In the genomic region with DNA sequence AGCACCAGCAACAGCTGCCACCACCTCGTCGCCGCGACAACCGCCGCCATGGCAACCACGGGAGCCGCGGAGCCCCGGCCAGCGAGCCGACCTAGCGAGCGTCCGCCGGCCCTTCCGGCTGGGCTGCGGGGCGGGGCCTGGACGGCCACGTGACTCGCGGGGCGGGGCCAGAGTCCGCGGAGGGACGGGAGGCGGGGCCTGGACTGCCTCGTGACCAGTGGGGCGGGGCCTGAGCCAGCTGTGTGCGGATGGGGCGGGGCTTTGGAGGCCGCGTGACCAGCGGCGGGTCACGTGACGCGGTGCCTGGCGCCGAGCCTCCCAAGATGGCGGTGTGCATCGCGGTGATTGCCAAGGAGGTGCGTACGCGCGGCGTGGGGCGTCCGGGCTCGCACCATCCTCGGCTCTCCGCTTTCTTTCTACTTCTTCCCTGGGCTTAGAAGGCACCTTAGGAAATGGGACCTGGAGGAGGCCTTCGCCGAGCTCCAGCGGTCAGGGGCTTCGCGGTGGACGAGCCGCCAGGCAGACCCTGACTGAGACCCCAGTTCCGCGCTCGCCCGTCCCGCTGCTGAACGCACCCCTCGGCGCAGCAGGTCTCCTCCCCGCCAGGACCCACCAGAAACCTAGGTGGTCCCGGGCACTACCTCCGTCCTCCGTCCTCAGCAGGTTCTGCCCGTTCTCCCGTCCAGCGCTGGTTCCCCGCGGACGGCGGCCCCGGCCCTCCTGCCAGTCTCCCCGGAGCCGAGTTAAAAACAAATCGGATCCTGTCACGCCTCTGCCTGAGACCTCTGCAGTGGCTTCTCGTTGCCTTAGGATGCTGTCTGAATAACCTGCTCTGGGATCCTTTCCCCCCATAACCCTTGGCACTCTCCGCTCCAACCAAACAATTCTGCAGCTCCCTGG, we compare ENCODE assay signal across 8 cellular contexts. TPM values are rescaled to one million over a fixed set of nuclear protein-coding genes. Genes with fewer than 3 reads are reported as not detected.
A peak's percentile ranks its signal among the peaks of the same experiment; 100 is the strongest.
DNase-seq lines count a peak whose midpoint lies in the region; ATAC-seq and TF ChIP-seq lines count a peak whose summit lies in the region.

A gene with protein sequence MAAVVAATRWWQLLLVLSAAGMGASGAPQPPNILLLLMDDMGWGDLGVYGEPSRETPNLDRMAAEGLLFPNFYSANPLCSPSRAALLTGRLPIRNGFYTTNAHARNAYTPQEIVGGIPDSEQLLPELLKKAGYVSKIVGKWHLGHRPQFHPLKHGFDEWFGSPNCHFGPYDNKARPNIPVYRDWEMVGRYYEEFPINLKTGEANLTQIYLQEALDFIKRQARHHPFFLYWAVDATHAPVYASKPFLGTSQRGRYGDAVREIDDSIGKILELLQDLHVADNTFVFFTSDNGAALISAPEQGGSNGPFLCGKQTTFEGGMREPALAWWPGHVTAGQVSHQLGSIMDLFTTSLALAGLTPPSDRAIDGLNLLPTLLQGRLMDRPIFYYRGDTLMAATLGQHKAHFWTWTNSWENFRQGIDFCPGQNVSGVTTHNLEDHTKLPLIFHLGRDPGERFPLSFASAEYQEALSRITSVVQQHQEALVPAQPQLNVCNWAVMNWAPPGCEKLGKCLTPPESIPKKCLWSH (minus strand): TSS at position 120 of the 900 bp plus-strand sequence. CDS start 70 bp downstream, at position 50.
A gene with protein sequence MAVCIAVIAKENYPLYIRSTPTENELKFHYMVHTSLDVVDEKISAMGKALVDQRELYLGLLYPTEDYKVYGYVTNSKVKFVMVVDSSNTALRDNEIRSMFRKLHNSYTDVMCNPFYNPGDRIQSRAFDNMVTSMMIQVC (plus strand): TSS at position 300 of the 900 bp plus-strand sequence. CDS start 24 bp downstream, at position 324.

- H3K27ac Mint-ChIP-seq in activated CD4-positive, alpha-beta T cell treated with anti-CD3 and anti-CD28 coated beads for 36 hours = peak within 1 kb of the TSS; percentile 97
- peak within 1 kb of the TSS; percentile 91 for H3K27ac Mint-ChIP-seq in chondrocyte (ENCODE audit: unreplicated experiment)

- H3K9me3 Mint-ChIP-seq in activated CD4-positive, alpha-beta T cell treated with anti-CD3 and anti-CD28 coated beads for 36 hours (ENCODE audit: low read depth) = no peaks in the 10 kb centered on the region
- H3K9me3 Mint-ChIP-seq in chondrocyte (ENCODE audit: low read depth) = no peaks in the 10 kb centered on the region

- CTCF ChIA-PET in activated CD4-positive, alpha-beta T cell treated with anti-CD3 and anti-CD28 coated beads for 36 hours (lab: Charles Lee) = interaction anchor here (0.6 to 4.3 kb wide), 13 partner anchors 41 to 409 kb away, joined by 3 to 22 read pairs (median 4); a partner anchor contains a TSS

- peaks cover 22% of the 10 kb centered on the region for H3K4me1 Mint-ChIP-seq in activated CD4-positive, alpha-beta T cell treated with anti-CD3 and anti-CD28 coated beads for 36 hours
- H3K4me1 Mint-ChIP-seq in chondrocyte (ENCODE audit: low read depth) = peaks cover 22% of the 10 kb centered on the region

- peaks cover 17% of the 10 kb centered on the region for H3K36me3 Mint-ChIP-seq in activated CD4-positive, alpha-beta T cell treated with anti-CD3 and anti-CD28 coated beads for 36 hours (ENCODE audit: low read depth)
- peaks cover 5% of the 10 kb centered on the region for H3K36me3 Mint-ChIP-seq in chondrocyte (ENCODE audit: low read depth)

- intact Hi-C loops in activated CD4-positive, alpha-beta T cell treated with anti-CD3 and anti-CD28 coated beads for 36 hours (cut with DNase I, micrococcal nuclease) = loop anchor here (1.0 to 10.0 kb wide), 25 partner anchors 41 to 1015 kb away; a partner anchor contains a TSS

- peak within 1 kb of the TSS; percentile 100 for H3K4me3 Mint-ChIP-seq in activated CD4-positive, alpha-beta T cell treated with anti-CD3 and anti-CD28 coated beads for 36 hours
- H3K4me3 Mint-ChIP-seq in chondrocyte (ENCODE audit: unreplicated experiment) = peak within 1 kb of the TSS; percentile 99

- no peaks in the 10 kb centered on the region for H3K27me3 Mint-ChIP-seq in activated CD4-positive, alpha-beta T cell treated with anti-CD3 and anti-CD28 coated beads for 36 hours
- no peaks in the 10 kb centered on the region for H3K27me3 Mint-ChIP-seq in chondrocyte (ENCODE audit: low read depth)

- POLR2A ChIA-PET in activated CD4-positive, alpha-beta T cell treated with anti-CD3 and anti-CD28 coated beads for 36 hours (lab: Charles Lee) = interaction anchor here (0.6 to 0.9 kb wide), 2 partner anchors 45 to 336 kb away, joined by 3 to 5 read pairs; a partner anchor contains a TSS

- no peak for TF ChIP-seq CTCF in chondrocyte (IDR thresholded peaks at IDR 0.05)

- peak; percentile 99 for DNase-seq in Ammon's horn (ENCODE audit: low spot score)
- DNase-seq in GM19238 (ENCODE audit: insufficient read length, low spot score) = peak; percentile 100
- DNase-seq in NCI-H524 (lab: John Stamatoyannopoulos, UW) = peak; percentile 90 to 98
- DNase-seq in activated CD4-positive, alpha-beta T cell treated with anti-CD3 and anti-CD28 coated beads for 36 hours = peak; percentile 100
- peak; percentile 99 for DNase-seq in chondrocyte (ENCODE audit: low spot score)
- DNase-seq in kidney glomerular epithelial cell (lab: John Stamatoyannopoulos, UW) = peak; percentile 90
- peak; percentile 98 to 99 for DNase-seq in stimulated activated CD4-positive, alpha-beta T cell treated with anti-CD3 and anti-CD28 coated beads, Interleukin-15, amount 100 ng/mL, for 48 hours (ENCODE audit: low read depth in 2 of 2)

- ATAC-seq in HG03442 (IDR thresholded peaks at IDR 0.05; ENCODE audit: unreplicated experiment) = peak; percentile 76
- ATAC-seq in activated CD4-positive, alpha-beta T cell treated with anti-CD3 and anti-CD28 coated beads for 36 hours = peak; percentile 93

RNA-seq across cellular contexts. Expression of the first gene that starts in this region (rescaled TPM):
- 10 to 100 TPM; 20.1 TPM for total RNA-seq in activated CD4-positive, alpha-beta T cell treated with anti-CD3 and anti-CD28 coated beads for 36 hours
- total RNA-seq in chondrocyte = 34.1 to 36.6 TPM (median 34.6 TPM) in 3 replicates

RNA-seq across cellular contexts. Expression of the second gene that starts in this region (rescaled TPM):
- total RNA-seq in activated CD4-positive, alpha-beta T cell treated with anti-CD3 and anti-CD28 coated beads for 36 hours = 10 to 100 TPM; 43.3 to 50.7 TPM
- total RNA-seq in chondrocyte = 42.7 to 55.8 TPM (median 52.5 TPM) in 3 replicates

Comparison
In these comparisons a context has a peak if more than half of its experiments do, and no peak if none do; other contexts are left out.
1. Peak in every context shown above with its lines: DNase-seq and ATAC-seq.